Comparison of ENCODE assay signal across 11 cellular contexts in the genomic region with DNA sequence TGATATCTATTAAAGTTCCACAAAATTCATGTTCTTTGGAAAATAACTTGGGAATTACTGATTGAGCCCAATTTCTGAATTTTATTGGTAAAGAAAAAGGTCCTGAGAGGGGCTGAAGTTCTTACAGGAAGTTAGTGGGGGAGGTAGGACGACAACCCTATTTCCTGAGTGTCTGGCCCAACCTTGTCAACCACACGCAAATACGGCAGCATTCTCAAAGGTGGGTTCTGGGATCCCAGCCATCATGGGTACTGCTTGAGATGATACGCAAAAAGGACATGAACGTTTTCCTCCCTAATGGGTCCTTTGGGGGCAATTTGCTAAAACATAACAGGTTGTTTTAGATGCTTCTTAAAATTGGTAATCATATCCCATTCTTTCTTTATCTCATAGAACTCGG. TPM values are rescaled to one million over a fixed set of nuclear protein-coding genes. Genes with fewer than 3 reads are reported as not detected.
DNase-seq lines count a peak whose midpoint lies in the region; TF ChIP-seq lines count a peak whose summit lies in the region.
"Had no signal": no experiment of that assay in that cellular context is flagged by ENCODE, and none has a peak within 500 bp of the region (broad histone marks: within the 10 kb centered on the region; RNA-seq: fewer than 3 reads in every experiment).

No MANE protein-coding gene starts in this region.

- BruUV-seq in MCF 10A (replicated peaks; lab: Mats Ljungman, UMichigan) (no TSS peak), mammary epithelial cell (replicated peaks; lab: Mats Ljungman, UMichigan) (no TSS peak)

- H3K4me1 Mint-ChIP-seq in MCF 10A (ENCODE audit: insufficient read depth, unreplicated experiment), result peaks cover 50% of the 10 kb centered on the region

- H3K4me3 Mint-ChIP-seq in MCF 10A (ENCODE audit: unreplicated experiment), result no peak overlapping the region

- H3K9ac ChIP-seq in mammary epithelial cell (ENCODE audit: insufficient read depth, low read length), result no peak overlapping the region

- H4K20me1 ChIP-seq in mammary epithelial cell (ENCODE audit: insufficient read depth, low read length), result no peaks in the 10 kb centered on the region

- POLR2A ChIA-PET in MCF 10A (lab: Yijun Ruan, JAX), result interaction anchor here (1.0 to 1.1 kb wide), 2 partner anchors 16 to 66 kb away, joined by 3 read pairs; no protein-coding TSS in a partner anchor

- H3K4me3 ChIP-seq in mammary epithelial cell (replicated peaks in 1 of 3; ENCODE audit: insufficient read depth in 1 of 3, low read depth in 2 of 3, low read length in 3 of 3), result no peak overlapping the region
- H3K4me3 ChIP-seq in effector memory CD4-positive, alpha-beta T cell (ENCODE audit: insufficient read depth, low read depth, low read length, poor library complexity, severe bottlenecking), result peak overlapping the region; percentile 21
- H3K4me3 ChIP-seq in vagina, result no peak overlapping the region

- H3K27ac Mint-ChIP-seq in MCF 10A (ENCODE audit: low read depth, unreplicated experiment), result peak overlapping the region; percentile 81

- 90% methylated on average over 4 of the region's 6 CpGs for WGBS in mammary epithelial cell (ENCODE audit: low coverage, missing lambda C conversion rate)

- CTCF ChIA-PET in MCF 10A (lab: Yijun Ruan, JAX), result interaction anchor here (0.6 kb wide), 1 partner anchor 24 kb away, joined by 3 read pairs; no protein-coding TSS in a partner anchor
- CTCF ChIA-PET in mammary epithelial cell (lab: Charles Lee; ENCODE audit: low non-redundant PET), result no interaction called here

- intact Hi-C loops in MCF 10A (cut with micrococcal nuclease), result no loop called here
- intact Hi-C loops in mammary epithelial cell (cut with micrococcal nuclease), result no loop called here
- intact Hi-C loops in vagina (cut with DNase I), result no loop called here

- in situ Hi-C loops in mammary epithelial cell (cut with MboI; ENCODE audit: low sequenced_read_pairs in 2 of 2), result loop anchor here in 1 of 2 donors (25.0 kb wide), 1 partner anchor 557 kb away; a partner anchor contains a TSS

- H3K27ac ChIP-seq in mammary epithelial cell (ENCODE audit: insufficient read depth, low read depth, low read length), result no peak overlapping the region
- H3K27ac ChIP-seq in effector memory CD4-positive, alpha-beta T cell (ENCODE audit: insufficient read depth, low read length, poor library complexity, severe bottlenecking), result peak overlapping the region; percentile 99
- H3K27ac ChIP-seq in vagina, result peak overlapping the region; percentile 100

- dilution Hi-C loops in mammary epithelial cell (cut with HindIII; ENCODE audit: low sequenced_read_pairs), result loop anchor here (25.0 kb wide), 1 partner anchor 532 kb away; no protein-coding TSS in a partner anchor

- TF ChIP-seq POLR2A in vagina (IDR thresholded peaks at IDR 0.05), result no peak

- H3K36me3 Mint-ChIP-seq in MCF 10A (ENCODE audit: insufficient read depth, unreplicated experiment), result peaks cover 12% of the 10 kb centered on the region

- H3K27me3 Mint-ChIP-seq in MCF 10A (ENCODE audit: insufficient read depth, unreplicated experiment), result no peaks in the 10 kb centered on the region

- H3K27me3 ChIP-seq in mammary epithelial cell (ENCODE audit: insufficient read depth, low read length), result no peaks in the 10 kb centered on the region
- H3K27me3 ChIP-seq in effector memory CD4-positive, alpha-beta T cell (replicated peaks; ENCODE audit: control insufficient read depth, insufficient read depth, low read length, poor library complexity, severe bottlenecking), result no peaks in the 10 kb centered on the region
- H3K27me3 ChIP-seq in vagina, result no peaks in the 10 kb centered on the region

- peaks cover 19% of the 10 kb centered on the region for H3K79me2 ChIP-seq in mammary epithelial cell (ENCODE audit: insufficient read depth, low read length)

- DNase-seq in MCF 10A (ENCODE audit: unreplicated experiment) (no peak), mammary epithelial cell (no peak), vagina (ENCODE audit: extremely low spot score in 2 of 2) (no peak), NCI-H1105 treated with DMSO at 0.1 percent for 48 hours (lab: John Stamatoyannopoulos, UW) (no peak), SIG-M5 treated with dmso at 0.1 percent for 504 hours (lab: John Stamatoyannopoulos, UW; ENCODE audit: unreplicated experiment) (no peak), Ammon's horn (ENCODE audit: low spot score) (no peak)
- peak; percentile 43 for DNase-seq in activated CD4-positive, alpha-beta T cell treated with anti-CD3 and anti-CD28 coated beads, Interleukin-2, amount 50 U/mL, for 1 hour
- peak; percentile 51 to 55 (median 51) for DNase-seq in effector memory CD4-positive, alpha-beta T cell
- DNase-seq: AML-193, mesenchymal stem cell, NCI-H82 had no signal

- no peak overlapping the region for H2AFZ ChIP-seq in mammary epithelial cell (ENCODE audit: low read depth, low read length)

- H3K9me3 Mint-ChIP-seq in MCF 10A (ENCODE audit: unreplicated experiment), result no peaks in the 10 kb centered on the region

- TF ChIP-seq CTCF in MCF 10A (IDR thresholded peaks at IDR 0.05; ENCODE audit: unreplicated experiment), result no peak
- TF ChIP-seq CTCF in mammary epithelial cell (conservative IDR thresholded peaks at IDR 0.05 in 1 of 2, IDR thresholded peaks at IDR 0.05 in 1 of 2; ENCODE audit: extremely low read depth in 1 of 2, insufficient read depth in 1 of 2, low read depth in 1 of 2, low read length in 2 of 2), result no peak
- TF ChIP-seq CTCF in vagina (IDR thresholded peaks at IDR 0.05), result no peak

- H3K9me3 ChIP-seq in mammary epithelial cell (replicated peaks; ENCODE audit: insufficient read depth, low read length) (no peaks in the 10 kb centered on the region), vagina (no peaks in the 10 kb centered on the region)
- no peaks in the 10 kb centered on the region for H3K9me3 ChIP-seq in effector memory CD4-positive, alpha-beta T cell (ENCODE audit: control insufficient read depth, low read length)

- H3K4me1 ChIP-seq in mammary epithelial cell (ENCODE audit: insufficient read depth, low read length) (peaks cover 25% of the 10 kb centered on the region), vagina (peaks cover 60% of the 10 kb centered on the region)
- H3K4me1 ChIP-seq in effector memory CD4-positive, alpha-beta T cell (ENCODE audit: control insufficient read depth, insufficient read depth, low read length, poor library complexity, severe bottlenecking), result peaks cover 74% of the 10 kb centered on the region

- H3K4me2 ChIP-seq in mammary epithelial cell (ENCODE audit: insufficient read depth, low read depth, low read length), result no peak overlapping the region

- H3K36me3 ChIP-seq in mammary epithelial cell (ENCODE audit: insufficient read depth, low read length) (no peaks in the 10 kb centered on the region), vagina (no peaks in the 10 kb centered on the region)
- H3K36me3 ChIP-seq in effector memory CD4-positive, alpha-beta T cell (ENCODE audit: control insufficient read depth, insufficient read depth, low read length), result no peaks in the 10 kb centered on the region

RNA-seq across cellular contexts. Expression of a gene that starts 2.7 kb away (rescaled TPM):
- total RNA-seq in MCF 10A (2022), result 80.7 and 133 TPM in 2 replicates
- 100 to 1,000 TPM; 123 to 133 TPM for total RNA-seq in mammary epithelial cell
- polyA plus RNA-seq in mammary epithelial cell, result 47.0 TPM
- 80.5 TPM for polyA minus RNA-seq in mammary epithelial cell
- 110 TPM for total RNA-seq in vagina

RNA-seq across cellular contexts. Expression of a gene that starts 50.0 kb away (rescaled TPM):
- total RNA-seq in MCF 10A (2022), result 46.9 and 68.7 TPM in 2 replicates
- 10 to 100 TPM in 1 of 2 donors, 1 to 10 TPM in 1; 9.3 to 25.0 TPM for total RNA-seq in mammary epithelial cell
- polyA plus RNA-seq in mammary epithelial cell, result 10.1 TPM
- polyA minus RNA-seq in mammary epithelial cell, result not detected
- total RNA-seq in vagina, result 15.2 TPM

RNA-seq across cellular contexts. Expression of a gene that starts 50.4 kb away (rescaled TPM):
- total RNA-seq in MCF 10A (2022), result 59.8 and 60.6 TPM in 2 replicates
- total RNA-seq in mammary epithelial cell, result 10 to 100 TPM; 51.1 to 59.0 TPM
- polyA plus RNA-seq in mammary epithelial cell, result 11.9 TPM
- 27.4 TPM for polyA minus RNA-seq in mammary epithelial cell
- total RNA-seq in vagina, result 40.0 TPM

Comparison
In these comparisons a context has a peak if more than half of its experiments do, and no peak if none do; other contexts are left out.
1. DNase-seq: peak in activated CD4-positive, alpha-beta T cell treated with anti-CD3 and anti-CD28 coated beads, Interleukin-2, amount 50 U/mL, for 1 hour (single experiment) and effector memory CD4-positive, alpha-beta T cell (3 of 3); none in MCF 10A (single experiment), mammary epithelial cell (single experiment), vagina (0 of 2), NCI-H1105 treated with DMSO at 0.1 percent for 48 hours (single experiment), SIG-M5 treated with dmso at 0.1 percent for 504 hours (single experiment) and Ammon's horn (single experiment).